ENCODE assay signal across 20 cellular contexts in genomic region chr4:19776929-19777328, GRCh38.
DNase-seq lines count a peak whose midpoint lies in the region; ATAC-seq and TF ChIP-seq lines count a peak whose summit lies in the region.
"Had no signal": no experiment of that assay in that cellular context is flagged by ENCODE, and none has a peak within 500 bp of the region (broad histone marks: within the 10 kb centered on the region; RNA-seq: fewer than 3 reads in every experiment).

No MANE protein-coding gene starts in this region.

- H3K36me3 Mint-ChIP-seq in chondrocyte (ENCODE audit: low read depth) = no peaks in the 10 kb centered on the region
- H3K36me3 Mint-ChIP-seq: activated naive CD8-positive, alpha-beta T cell treated with anti-CD3 and anti-CD28 coated beads for 36 hours; naive thymus-derived CD4-positive, alpha-beta T cell; stimulated activated effector memory CD8-positive, alpha-beta T cell treated with anti-CD3 and anti-CD28 coated beads, Interleukin-12 subunit alpha, Interleukin-12 subunit beta, amount 100 ng/mL, for 72 hours had no signal

- H3K27ac ChIP-seq in OCI-LY3 (ENCODE audit: low read length) = no peak overlapping the region
- H3K27ac ChIP-seq in osteoblast (ENCODE audit: low read depth, low read length) = peak overlapping the region; percentile 70
- H3K27ac ChIP-seq: BLaER1 treated with 17β-estradiol and CSF1 and Interleukin-3, amounts not matched to agents 10 nM and 100 nM; gastrocnemius medialis had no signal

- H3K9me3 Mint-ChIP-seq in chondrocyte (ENCODE audit: low read depth) = no peaks in the 10 kb centered on the region

- H2AFZ ChIP-seq in OCI-LY3 (ENCODE audit: low read depth, low read length) (no peak overlapping the region), osteoblast (ENCODE audit: low read length) (peak overlapping the region; percentile 52)

- H3K4me3 ChIP-seq in OCI-LY3 (ENCODE audit: low read length) = no peak overlapping the region
- peak overlapping the region; percentile 50 for H3K4me3 ChIP-seq in osteoblast (ENCODE audit: insufficient read depth, low read length)
- H3K4me3 ChIP-seq: BLaER1 treated with 17β-estradiol and CSF1 and Interleukin-3, amounts not matched to agents 10 nM and 100 nM; gastrocnemius medialis; MG63 had no signal

- no peak overlapping the region for H3K4me3 Mint-ChIP-seq in chondrocyte (ENCODE audit: unreplicated experiment)
- H3K4me3 Mint-ChIP-seq: activated naive CD8-positive, alpha-beta T cell treated with anti-CD3 and anti-CD28 coated beads for 36 hours; activated T-cell treated with anti-CD3 and anti-CD28 coated beads, Interleukin-2, amount 50 U/mL, for 4 hours; central memory CD8-positive, alpha-beta T cell; effector memory CD8-positive, alpha-beta T cell; naive thymus-derived CD4-positive, alpha-beta T cell; stimulated activated effector memory CD8-positive, alpha-beta T cell treated with anti-CD3 and anti-CD28 coated beads, Interleukin-12 subunit alpha, Interleukin-12 subunit beta, amount 100 ng/mL, for 72 hours had no signal

- H3K36me3 ChIP-seq in OCI-LY3 (replicated peaks; ENCODE audit: low read depth, low read length) (no peaks in the 10 kb centered on the region), osteoblast (ENCODE audit: insufficient read depth, low read length) (no peaks in the 10 kb centered on the region)
- H3K36me3 ChIP-seq: BLaER1 treated with 17β-estradiol and CSF1 and Interleukin-3, amounts not matched to agents 10 nM and 100 nM; gastrocnemius medialis; MG63 had no signal

- no peak overlapping the region for H3K9ac ChIP-seq in OCI-LY3 (ENCODE audit: low read length)
- H3K9ac ChIP-seq: BLaER1 treated with 17β-estradiol and CSF1 and Interleukin-3, amounts not matched to agents 10 nM and 100 nM had no signal

- no peaks in the 10 kb centered on the region for H3K79me2 ChIP-seq in OCI-LY3 (ENCODE audit: low read length)
- H3K79me2 ChIP-seq in osteoblast (ENCODE audit: insufficient read depth, low read length) = no peaks in the 10 kb centered on the region

- H3K9me3 ChIP-seq in OCI-LY3 (ENCODE audit: insufficient read depth, low read length) (no peaks in the 10 kb centered on the region), osteoblast (ENCODE audit: low read depth, low read length) (no peaks in the 10 kb centered on the region)
- H3K9me3 ChIP-seq: gastrocnemius medialis, MG63 had no signal

- H3K4me1 Mint-ChIP-seq in chondrocyte (ENCODE audit: low read depth) = peaks cover 39% of the 10 kb centered on the region
- H3K4me1 Mint-ChIP-seq: activated naive CD8-positive, alpha-beta T cell treated with anti-CD3 and anti-CD28 coated beads for 36 hours; central memory CD8-positive, alpha-beta T cell; naive thymus-derived CD4-positive, alpha-beta T cell; stimulated activated effector memory CD8-positive, alpha-beta T cell treated with anti-CD3 and anti-CD28 coated beads, Interleukin-12 subunit alpha, Interleukin-12 subunit beta, amount 100 ng/mL, for 72 hours had no signal

- DNase-seq in GM03348 (ENCODE audit: low spot score) (peak; percentile 41), chondrocyte (ENCODE audit: low spot score) (no peak), osteoblast (ENCODE audit: insufficient read length, low spot score, missing footprints) (no peak), NOMO-1 (lab: John Stamatoyannopoulos, UW; ENCODE audit: unreplicated experiment in 2 of 2) (no peak), NCI-H1694 (lab: John Stamatoyannopoulos, UW) (no peak)
- DNase-seq: activated CD4-positive, alpha-beta T cell treated with anti-CD3 and anti-CD28 coated beads, Interleukin-2, amount 50 U/mL, for 4 hours; activated naive CD8-positive, alpha-beta T cell treated with anti-CD3 and anti-CD28 coated beads for 36 hours; activated T-cell treated with anti-CD3 and anti-CD28 coated beads, Interleukin-2, amount 50 U/mL, for 4 hours; DMS79 treated with DMSO at 0.1 percent for 48 hours; effector memory CD8-positive, alpha-beta T cell; gastrocnemius medialis; MG63; naive thymus-derived CD4-positive, alpha-beta T cell; NCI-H187 treated with DMSO at 0.1 percent for 48 hours; NCI-H526 had no signal

- TF ChIP-seq CTCF in OCI-LY3 (IDR thresholded peaks at IDR 0.05; ENCODE audit: low read depth, low read length) (no peak), chondrocyte (IDR thresholded peaks at IDR 0.05) (no peak), osteoblast (IDR thresholded peaks at IDR 0.05; ENCODE audit: extremely low read depth, low read depth, low read length) (no peak)

- H3K27me3 ChIP-seq in OCI-LY3 (ENCODE audit: low read depth, low read length) = no peaks in the 10 kb centered on the region
- H3K27me3 ChIP-seq in osteoblast (ENCODE audit: insufficient read depth, low read length) = no peaks in the 10 kb centered on the region
- H3K27me3 ChIP-seq: BLaER1 treated with 17β-estradiol and CSF1 and Interleukin-3, amounts not matched to agents 10 nM and 100 nM; gastrocnemius medialis; MG63 had no signal

- H3K27me3 Mint-ChIP-seq in chondrocyte (ENCODE audit: low read depth) = no peaks in the 10 kb centered on the region
- H3K27me3 Mint-ChIP-seq: activated naive CD8-positive, alpha-beta T cell treated with anti-CD3 and anti-CD28 coated beads for 36 hours; central memory CD8-positive, alpha-beta T cell; effector memory CD8-positive, alpha-beta T cell; naive thymus-derived CD4-positive, alpha-beta T cell had no signal

- peak overlapping the region; percentile 78 for H3K27ac Mint-ChIP-seq in chondrocyte (ENCODE audit: unreplicated experiment)
- H3K27ac Mint-ChIP-seq: activated naive CD8-positive, alpha-beta T cell treated with anti-CD3 and anti-CD28 coated beads for 36 hours; effector memory CD8-positive, alpha-beta T cell; naive thymus-derived CD4-positive, alpha-beta T cell; stimulated activated effector memory CD8-positive, alpha-beta T cell treated with anti-CD3 and anti-CD28 coated beads, Interleukin-12 subunit alpha, Interleukin-12 subunit beta, amount 100 ng/mL, for 72 hours had no signal

- no peak for ATAC-seq in GM21447 (IDR thresholded peaks at IDR 0.05; ENCODE audit: unreplicated experiment)
- ATAC-seq: activated T-cell treated with anti-CD3 and anti-CD28 coated beads, Interleukin-2, amount 50 U/mL, for 4 hours; effector memory CD8-positive, alpha-beta T cell; gastrocnemius medialis; naive thymus-derived CD4-positive, alpha-beta T cell; stimulated activated effector memory CD8-positive, alpha-beta T cell treated with anti-CD3 and anti-CD28 coated beads, Interleukin-12 subunit alpha, Interleukin-12 subunit beta, amount 100 ng/mL, for 72 hours had no signal

- H4K20me1 ChIP-seq in OCI-LY3 (ENCODE audit: insufficient read depth, low read length) (no peaks in the 10 kb centered on the region), osteoblast (ENCODE audit: insufficient read depth, low read length) (no peaks in the 10 kb centered on the region)
- H4K20me1 ChIP-seq: BLaER1 treated with 17β-estradiol and CSF1 and Interleukin-3, amounts not matched to agents 10 nM and 100 nM had no signal

- H3K4me2 ChIP-seq in OCI-LY3 (ENCODE audit: low read length) = peak overlapping the region; percentile 18
- H3K4me2 ChIP-seq in osteoblast (ENCODE audit: insufficient read depth, low read length) = peak overlapping the region; percentile 59
- H3K4me2 ChIP-seq: BLaER1 treated with 17β-estradiol and CSF1 and Interleukin-3, amounts not matched to agents 10 nM and 100 nM had no signal

- H3K4me1 ChIP-seq in OCI-LY3 (ENCODE audit: low read length) = peaks cover 6% of the 10 kb centered on the region; the same call in 1 of the 2 replicates
- H3K4me1 ChIP-seq in osteoblast (ENCODE audit: insufficient read depth, low read length) = peaks cover 23% of the 10 kb centered on the region
- H3K4me1 ChIP-seq: BLaER1 treated with 17β-estradiol and CSF1 and Interleukin-3, amounts not matched to agents 10 nM and 100 nM; gastrocnemius medialis had no signal
